ENCODE assay signal across 22 cellular contexts in the genomic region with DNA sequence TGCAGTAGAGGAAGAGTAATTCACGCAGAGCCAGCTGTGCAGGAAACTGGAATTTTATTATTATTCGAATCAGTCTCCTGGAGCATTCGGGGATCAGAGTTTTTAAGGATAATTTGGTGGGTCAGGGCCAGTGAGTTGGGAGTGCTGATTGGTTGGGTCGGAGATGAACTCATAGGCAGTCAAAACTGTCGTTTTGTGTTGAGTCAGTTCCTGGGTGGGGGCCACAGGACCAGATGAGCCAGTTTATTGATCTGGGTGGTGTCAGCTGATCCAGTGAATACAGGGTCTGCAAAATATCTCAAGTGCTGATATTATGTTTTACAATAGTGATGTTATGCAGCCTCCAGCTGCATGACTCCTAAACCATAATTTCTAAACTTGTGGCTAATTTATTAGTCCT.
"Had no signal": no experiment of that assay in that cellular context is flagged by ENCODE, and none has a peak within 500 bp of the region (broad histone marks: within the 10 kb centered on the region; RNA-seq: fewer than 3 reads in every experiment).

No MANE protein-coding gene starts in this region.

- H3K4me1 ChIP-seq: pancreas, right lobe of liver had no signal

- H3K9me3 Mint-ChIP-seq: activated CD4-positive, alpha-beta memory T cell treated with anti-CD3 and anti-CD28 coated beads for 36 hours; activated naive CD8-positive, alpha-beta T cell treated with anti-CD3 and anti-CD28 coated beads, Interleukin-2, amount 10 ng/mL, durations not matched to agents 7 days and 5 days; activated T-helper 17 cell treated with anti-CD3 and anti-CD28 coated beads, Interleukin-2, amount 50 U/mL, for 72 hours; stimulated activated naive CD8-positive, alpha-beta T cell treated with anti-CD3 and anti-CD28 coated beads, Interleukin-15, amount 100 ng/mL, for 72 hours had no signal

- H3K9me3 ChIP-seq: pancreas, right lobe of liver, upper lobe of left lung had no signal

- H3K27me3 ChIP-seq: cardiac muscle cell, esophagus squamous epithelium, pancreas, right lobe of liver, upper lobe of left lung had no signal

- H3K27ac Mint-ChIP-seq: activated B cell treated with CpG ODN at 0.5 μM for 24 hours; activated CD4-positive, alpha-beta memory T cell treated with anti-CD3 and anti-CD28 coated beads for 36 hours; activated CD8-positive, alpha-beta memory T cell treated with anti-CD3 and anti-CD28 coated beads, Interleukin-2, amount 10 ng/mL, durations not matched to agents 7 days and 5 days; activated naive CD8-positive, alpha-beta T cell treated with anti-CD3 and anti-CD28 coated beads, Interleukin-2, amount 10 ng/mL, durations not matched to agents 7 days and 5 days; activated T-helper 17 cell treated with anti-CD3 and anti-CD28 coated beads, Interleukin-2, amount 50 U/mL, for 72 hours; dendritic cell treated with granulocyte-macrophage colony-stimulating factor and Interleukin-4, amounts not matched to agents 40 ng/mL and 50 ng/mL, for 4 days; memory B cell; naive thymus-derived CD8-positive, alpha-beta T cell; stimulated activated naive CD8-positive, alpha-beta T cell treated with anti-CD3 and anti-CD28 coated beads, Interleukin-15, amount 100 ng/mL, for 72 hours had no signal

- H3K4me3 Mint-ChIP-seq: activated B cell treated with CpG ODN at 0.5 μM for 24 hours; activated CD4-positive, alpha-beta memory T cell treated with anti-CD3 and anti-CD28 coated beads for 36 hours; activated CD8-positive, alpha-beta memory T cell treated with anti-CD3 and anti-CD28 coated beads, Interleukin-2, amount 10 ng/mL, durations not matched to agents 7 days and 5 days; activated naive CD8-positive, alpha-beta T cell treated with anti-CD3 and anti-CD28 coated beads, Interleukin-2, amount 10 ng/mL, durations not matched to agents 7 days and 5 days; activated T-helper 17 cell treated with anti-CD3 and anti-CD28 coated beads, Interleukin-2, amount 50 U/mL, for 72 hours; dendritic cell treated with granulocyte-macrophage colony-stimulating factor and Interleukin-4, amounts not matched to agents 40 ng/mL and 50 ng/mL, for 4 days; memory B cell; naive thymus-derived CD8-positive, alpha-beta T cell; stimulated activated naive CD8-positive, alpha-beta T cell treated with anti-CD3 and anti-CD28 coated beads, Interleukin-15, amount 100 ng/mL, for 72 hours had no signal

- H3K4me1 Mint-ChIP-seq: activated B cell treated with CpG ODN at 0.5 μM for 24 hours; activated CD8-positive, alpha-beta memory T cell treated with anti-CD3 and anti-CD28 coated beads, Interleukin-2, amount 10 ng/mL, durations not matched to agents 7 days and 5 days; activated naive CD8-positive, alpha-beta T cell treated with anti-CD3 and anti-CD28 coated beads, Interleukin-2, amount 10 ng/mL, durations not matched to agents 7 days and 5 days; activated T-helper 17 cell treated with anti-CD3 and anti-CD28 coated beads, Interleukin-2, amount 50 U/mL, for 72 hours; memory B cell; naive thymus-derived CD8-positive, alpha-beta T cell; stimulated activated naive CD8-positive, alpha-beta T cell treated with anti-CD3 and anti-CD28 coated beads, Interleukin-15, amount 100 ng/mL, for 72 hours had no signal

- ATAC-seq: activated CD8-positive, alpha-beta memory T cell treated with anti-CD3 and anti-CD28 coated beads, Interleukin-2, amount 10 ng/mL, durations not matched to agents 7 days and 5 days; activated T-helper 17 cell treated with anti-CD3 and anti-CD28 coated beads, Interleukin-2, amount 50 U/mL, for 72 hours; left lobe of liver; naive thymus-derived CD8-positive, alpha-beta T cell; pancreas; right lobe of liver; stimulated activated naive CD8-positive, alpha-beta T cell treated with anti-CD3 and anti-CD28 coated beads, Interleukin-15, amount 100 ng/mL, for 72 hours had no signal

- H3K36me3 ChIP-seq: cardiac muscle cell, esophagus squamous epithelium, pancreas, right lobe of liver, upper lobe of left lung had no signal

- H3K36me3 Mint-ChIP-seq: activated CD4-positive, alpha-beta memory T cell treated with anti-CD3 and anti-CD28 coated beads for 36 hours; activated CD8-positive, alpha-beta memory T cell treated with anti-CD3 and anti-CD28 coated beads, Interleukin-2, amount 10 ng/mL, durations not matched to agents 7 days and 5 days; activated naive CD8-positive, alpha-beta T cell treated with anti-CD3 and anti-CD28 coated beads, Interleukin-2, amount 10 ng/mL, durations not matched to agents 7 days and 5 days; memory B cell had no signal

- H3K27me3 Mint-ChIP-seq: dendritic cell treated with granulocyte-macrophage colony-stimulating factor and Interleukin-4, amounts not matched to agents 40 ng/mL and 50 ng/mL, for 4 days; stimulated activated naive CD8-positive, alpha-beta T cell treated with anti-CD3 and anti-CD28 coated beads, Interleukin-15, amount 100 ng/mL, for 72 hours had no signal

- DNase-seq: activated B cell treated with CpG ODN at 0.5 μM for 24 hours; activated CD4-positive, alpha-beta memory T cell treated with anti-CD3 and anti-CD28 coated beads for 36 hours; activated CD4-positive, alpha-beta T cell treated with anti-CD3 and anti-CD28 coated beads for 4 hours; activated CD8-positive, alpha-beta memory T cell treated with anti-CD3 and anti-CD28 coated beads, Interleukin-2, amount 10 ng/mL, durations not matched to agents 7 days and 5 days; activated naive CD4-positive, alpha-beta T cell; activated naive CD8-positive, alpha-beta T cell treated with anti-CD3 and anti-CD28 coated beads, Interleukin-2, amount 10 ng/mL, durations not matched to agents 7 days and 5 days; amygdala; effector memory CD4-positive, alpha-beta T cell; esophagus squamous epithelium; hippocampal formation; naive thymus-derived CD8-positive, alpha-beta T cell; pancreas; right lobe of liver; small intestine; stimulated activated CD4-positive, alpha-beta T cell treated with anti-CD3 and anti-CD28 coated beads, Interleukin-4, amount 100 ng/mL, for 1 hour; stimulated activated naive CD8-positive, alpha-beta T cell treated with anti-CD3 and anti-CD28 coated beads, Interleukin-15, amount 100 ng/mL, for 72 hours; upper lobe of left lung had no signal

- H3K4me3 ChIP-seq: cardiac muscle cell, esophagus squamous epithelium, pancreas, right lobe of liver, upper lobe of left lung had no signal

- H3K27ac ChIP-seq: cardiac muscle cell, esophagus squamous epithelium, pancreas, right lobe of liver, upper lobe of left lung had no signal
